15 cellular contexts compared by ENCODE assay signal in genomic region chr10:30430544-30431298, GRCh38. TPM values are rescaled to one million over a fixed set of nuclear protein-coding genes. Genes with fewer than 3 reads are reported as not detected.
DNase-seq lines count a peak whose midpoint lies in the region; ATAC-seq and TF ChIP-seq lines count a peak whose summit lies in the region.
"Had no signal": no experiment of that assay in that cellular context is flagged by ENCODE, and none has a peak within 500 bp of the region (broad histone marks: within the 10 kb centered on the region; RNA-seq: fewer than 3 reads in every experiment).

No MANE protein-coding gene starts in this region.

- peaks cover 15% of the 10 kb centered on the region for H3K27me3 Mint-ChIP-seq in T-helper 2 cell treated with Interferon-gamma antibody and Interleukin-4, amounts not matched to agents 5 μg/mL and 100 μg/mL, for 36 hours (ENCODE audit: low read depth)
- peaks cover 18 to 35% (median 19%) of the 10 kb centered on the region in 3 donors for H3K27me3 Mint-ChIP-seq in immature natural killer cell (ENCODE audit: low read depth in 3 of 3)
- H3K27me3 Mint-ChIP-seq: effector memory CD8-positive, alpha-beta T cell; naive thymus-derived CD8-positive, alpha-beta T cell had no signal

- peaks cover 12% of the 10 kb centered on the region for H3K4me1 ChIP-seq in PC-3 (ENCODE audit: insufficient read depth, low read length)
- H3K4me1 ChIP-seq in subcutaneous abdominal adipose tissue (ENCODE audit: control insufficient read depth in 5 of 5, insufficient read depth in 5 of 5, low read length in 5 of 5), result peaks cover 6 to 40% (median 27%) of the 10 kb centered on the region in 5 donors
- peaks cover 2% of the 10 kb centered on the region for H3K4me1 ChIP-seq in prostate gland (replicated peaks)

- H2AFZ ChIP-seq in PC-3 (ENCODE audit: low read length), result no peak overlapping the region

- H3K9me2 ChIP-seq in PC-3 (replicated peaks; ENCODE audit: low read length), result no peaks in the 10 kb centered on the region

- 92% methylated on average over 12 of the region's 12 CpGs for WGBS in prostate gland

- BruUV-seq in PC-3 (replicated peaks; lab: Mats Ljungman, UMichigan), result no TSS peak

- intact Hi-C loops in PC-3 (cut with micrococcal nuclease), result no loop called here
- intact Hi-C loops in prostate gland (cut with DNase I), result no loop called here

- H3K27me3 ChIP-seq in PC-3 (ENCODE audit: low read length) (no peaks in the 10 kb centered on the region), subcutaneous abdominal adipose tissue (ENCODE audit: control insufficient read depth in 5 of 5, insufficient read depth in 4 of 5, low read length in 5 of 5) (no peaks in the 10 kb centered on the region), prostate gland (replicated peaks; ENCODE audit: insufficient read depth) (no peaks in the 10 kb centered on the region)

- H3K4me2 ChIP-seq in PC-3 (ENCODE audit: low read length), result peak overlapping the region; percentile 53; the same call in 1 of the 2 replicates

- DNase-seq in T-helper 2 cell treated with Interferon-gamma antibody and Interleukin-4, amounts not matched to agents 5 μg/mL and 100 μg/mL, for 36 hours (ENCODE audit: low spot score), result no peak
- DNase-seq in T-helper 2 cell (no peak), PC-3 (no peak), immature natural killer cell (no peak), prostate gland (ENCODE audit: low spot score) (no peak), kidney tubule cell (ENCODE audit: low spot score) (no peak)
- DNase-seq: activated naive CD4-positive, alpha-beta T cell treated with anti-CD3 and anti-CD28 coated beads for 36 hours; effector memory CD8-positive, alpha-beta T cell; EL; naive thymus-derived CD8-positive, alpha-beta T cell; NCI-H187 treated with DMSO at 0.1 percent for 48 hours; stimulated activated CD4-positive, alpha-beta T cell treated with anti-CD3 and anti-CD28 coated beads, Interleukin-4, amount 100 ng/mL, for 24 hours had no signal

- no peaks in the 10 kb centered on the region for H3K36me3 ChIP-seq in PC-3 (ENCODE audit: low read depth, low read length)
- no peaks in the 10 kb centered on the region for H3K36me3 ChIP-seq in subcutaneous abdominal adipose tissue (ENCODE audit: control insufficient read depth in 5 of 5, insufficient read depth in 5 of 5, low read length in 5 of 5)
- no peaks in the 10 kb centered on the region for H3K36me3 ChIP-seq in prostate gland

- POLR2A ChIA-PET in PC-3 (lab: Charles Lee; ENCODE audit: unreplicated experiment), result interaction anchor here (0.6 kb wide), 2 partner anchors 8 to 709 kb away, joined by 5 to 14 read pairs; no protein-coding TSS in a partner anchor

- CTCF ChIA-PET in PC-3 (lab: Charles Lee), result interaction anchor here (0.6 kb wide), 2 partner anchors 151 to 971 kb away, joined by 4 to 9 read pairs; no protein-coding TSS in a partner anchor

- no peak overlapping the region for H3K4me3 ChIP-seq in PC-3 (ENCODE audit: low read length)
- peak overlapping the region in 2 of 5 donors; percentile 51 to 56 for H3K4me3 ChIP-seq in subcutaneous abdominal adipose tissue (ENCODE audit: low read depth in 1 of 5, low read length in 5 of 5)
- H3K4me3 ChIP-seq in prostate gland, result no peak overlapping the region

- peak overlapping the region; percentile 58 for H3K4me3 Mint-ChIP-seq in T-helper 2 cell treated with Interferon-gamma antibody and Interleukin-4, amounts not matched to agents 5 μg/mL and 100 μg/mL, for 36 hours
- peak overlapping the region; percentile 33 to 68 (median 58) for H3K4me3 Mint-ChIP-seq in immature natural killer cell
- H3K4me3 Mint-ChIP-seq: activated naive CD4-positive, alpha-beta T cell treated with anti-CD3 and anti-CD28 coated beads for 36 hours; effector memory CD8-positive, alpha-beta T cell had no signal

- no peak overlapping the region for H3K27ac Mint-ChIP-seq in T-helper 2 cell treated with Interferon-gamma antibody and Interleukin-4, amounts not matched to agents 5 μg/mL and 100 μg/mL, for 36 hours
- peak overlapping the region in 5 of 6 donors; percentile 11 to 86 (median 59) for H3K27ac Mint-ChIP-seq in immature natural killer cell
- H3K27ac Mint-ChIP-seq: activated naive CD4-positive, alpha-beta T cell treated with anti-CD3 and anti-CD28 coated beads for 36 hours; effector memory CD8-positive, alpha-beta T cell had no signal

- peaks cover 3% of the 10 kb centered on the region for H3K36me3 Mint-ChIP-seq in T-helper 2 cell treated with Interferon-gamma antibody and Interleukin-4, amounts not matched to agents 5 μg/mL and 100 μg/mL, for 36 hours (ENCODE audit: low read depth)
- H3K36me3 Mint-ChIP-seq in immature natural killer cell, result peaks cover 0 to 4% (median 3%) of the 10 kb centered on the region in 3 donors
- H3K36me3 Mint-ChIP-seq: naive thymus-derived CD8-positive, alpha-beta T cell had no signal

- H3F3A ChIP-seq in PC-3 (ENCODE audit: low read length, unreplicated experiment), result no peaks in the 10 kb centered on the region

- H3K9ac ChIP-seq in PC-3 (ENCODE audit: low read length) (peak overlapping the region; percentile 22; the same call in 1 of the 2 replicates), subcutaneous abdominal adipose tissue (ENCODE audit: low read length in 5 of 5) (no peak overlapping the region)

- H3K9me3 Mint-ChIP-seq in T-helper 2 cell treated with Interferon-gamma antibody and Interleukin-4, amounts not matched to agents 5 μg/mL and 100 μg/mL, for 36 hours, result no peaks in the 10 kb centered on the region
- H3K9me3 Mint-ChIP-seq in immature natural killer cell, result no peaks in the 10 kb centered on the region
- H3K9me3 Mint-ChIP-seq: activated naive CD4-positive, alpha-beta T cell treated with anti-CD3 and anti-CD28 coated beads for 36 hours; effector memory CD8-positive, alpha-beta T cell; naive thymus-derived CD8-positive, alpha-beta T cell had no signal

- peaks cover 16% of the 10 kb centered on the region for H3K79me2 ChIP-seq in PC-3 (ENCODE audit: low read length)

- H3K9me3 ChIP-seq in PC-3 (ENCODE audit: low read length) (no peaks in the 10 kb centered on the region), subcutaneous abdominal adipose tissue (ENCODE audit: control insufficient read depth in 5 of 5, low read length in 5 of 5) (no peaks in the 10 kb centered on the region), prostate gland (no peaks in the 10 kb centered on the region)

- ATAC-seq in PC-3 (no peak), GM19455 (IDR thresholded peaks at IDR 0.05; ENCODE audit: unreplicated experiment) (no peak)
- ATAC-seq: activated CD4-positive, CD25-positive, alpha-beta regulatory T cell treated with anti-CD3 and anti-CD28 coated beads, Interleukin-2, amount 50 U/mL, for 24 hours; effector memory CD8-positive, alpha-beta T cell; naive thymus-derived CD8-positive, alpha-beta T cell had no signal

- H4K20me1 ChIP-seq in PC-3 (ENCODE audit: low read length), result 0 out of 2 replicates have a peak, but pooled peaks cover 8% of the 10 kb centered on the region

- H3K27ac ChIP-seq in PC-3 (ENCODE audit: low read length) (peak overlapping the region; percentile 51), subcutaneous abdominal adipose tissue (ENCODE audit: low read depth, low read length) (peak overlapping the region; percentile 61), prostate gland (no peak overlapping the region)

- H3K4me1 Mint-ChIP-seq in T-helper 2 cell treated with Interferon-gamma antibody and Interleukin-4, amounts not matched to agents 5 μg/mL and 100 μg/mL, for 36 hours (ENCODE audit: low read depth), result peaks cover 50% of the 10 kb centered on the region
- H3K4me1 Mint-ChIP-seq in immature natural killer cell, result peaks cover 23 to 33% of the 10 kb centered on the region in 2 donors

- TF ChIP-seq CTCF in PC-3 (conservative IDR thresholded peaks at IDR 0.05; ENCODE audit: low read depth, low read length), result no peak
- TF ChIP-seq CTCF in prostate gland (IDR thresholded peaks at IDR 0.05), result no peak

- TF ChIP-seq POLR2A in prostate gland (IDR thresholded peaks at IDR 0.05), result no peak

RNA-seq across cellular contexts. Expression of gene MAP3K8, which starts 3.3 kb away (rescaled TPM):
- total RNA-seq in PC-3 (2014; rRNA removed) (4.9 and 6.5 TPM in 2 replicates), prostate gland (10 to 100 TPM in 1 of 2 donors, 1 to 10 TPM in 1; 4.7 to 12.2 TPM)
- 100 to 1,000 TPM in 2 of 3 donors, 10 to 100 TPM in 1; 62.9 to 154 (median 151) TPM for polyA plus RNA-seq in immature natural killer cell

Comparison
In these comparisons a context has a peak if more than half of its experiments do, and no peak if none do; other contexts are left out.
1. H3K27ac ChIP-seq: peak in PC-3 (single experiment) and subcutaneous abdominal adipose tissue (single experiment); none in prostate gland (0 of 2).